In the genomic region with DNA sequence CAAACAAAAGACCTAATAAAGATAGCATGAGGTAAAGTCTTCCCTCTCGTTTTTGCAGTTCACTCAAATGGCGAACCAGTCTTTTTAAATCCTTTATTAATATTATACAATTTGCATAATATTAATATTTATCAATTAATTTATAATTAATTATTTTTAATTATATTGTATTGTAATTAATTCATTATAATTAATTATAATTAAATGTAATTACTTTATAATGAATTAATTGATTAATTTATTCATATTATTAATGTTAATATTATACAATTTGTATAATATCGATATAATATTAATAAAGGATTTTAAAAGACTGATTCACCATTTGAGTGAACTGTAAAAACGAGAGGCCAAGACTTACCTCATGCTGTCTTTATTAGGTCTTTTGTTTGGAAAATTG, we compare ENCODE assay signal across 34 cellular contexts.
"Had no signal": no experiment of that assay in that cellular context is flagged by ENCODE, and none has a peak within 500 bp of the region (broad histone marks: within the 10 kb centered on the region; RNA-seq: fewer than 3 reads in every experiment).

No MANE protein-coding gene starts in this region.

- H3K27me3 Mint-ChIP-seq: activated B cell treated with CpG ODN at 0.5 μM for 24 hours; activated CD8-positive, alpha-beta memory T cell treated with anti-CD3 and anti-CD28 coated beads, Interleukin-2, amount 10 ng/mL, durations not matched to agents 7 days and 5 days; activated naive CD4-positive, alpha-beta T cell treated with anti-CD3 and anti-CD28 coated beads, Interleukin-2, amount 10 ng/mL, durations not matched to agents 7 days and 5 days; activated naive CD8-positive, alpha-beta T cell treated with anti-CD3 and anti-CD28 coated beads, Interleukin-2, amount 10 ng/mL, durations not matched to agents 7 days and 5 days; brain; dendritic cell treated with granulocyte-macrophage colony-stimulating factor and Interleukin-4, amounts not matched to agents 40 ng/mL and 50 ng/mL, for 4 days; effector memory CD8-positive, alpha-beta T cell had no signal

- FAIRE-seq: endothelial cell of umbilical vein had no signal

- H3K9me3 ChIP-seq: ascending aorta, breast epithelium, esophagus squamous epithelium had no signal

- H3K36me3 Mint-ChIP-seq: activated CD8-positive, alpha-beta memory T cell treated with anti-CD3 and anti-CD28 coated beads, Interleukin-2, amount 10 ng/mL, durations not matched to agents 7 days and 5 days; activated naive CD4-positive, alpha-beta T cell treated with anti-CD3 and anti-CD28 coated beads, Interleukin-2, amount 10 ng/mL, durations not matched to agents 7 days and 5 days; activated naive CD4-positive, alpha-beta T cell treated with anti-CD3 and anti-CD28 coated beads, Interleukin-2, amount 50 U/mL, for 72 hours; activated naive CD8-positive, alpha-beta T cell treated with anti-CD3 and anti-CD28 coated beads, Interleukin-2, amount 10 ng/mL, durations not matched to agents 7 days and 5 days; brain had no signal

- H3K27ac Mint-ChIP-seq: activated B cell treated with CpG ODN at 0.5 μM for 24 hours; activated CD8-positive, alpha-beta memory T cell treated with anti-CD3 and anti-CD28 coated beads, Interleukin-2, amount 10 ng/mL, durations not matched to agents 7 days and 5 days; activated CD8-positive, alpha-beta T cell treated with anti-CD3 and anti-CD28 coated beads, Interleukin-2, amount 10 ng/mL, durations not matched to agents 7 days and 5 days; activated naive CD4-positive, alpha-beta T cell treated with anti-CD3 and anti-CD28 coated beads, Interleukin-2, amount 10 ng/mL, durations not matched to agents 7 days and 5 days; activated naive CD4-positive, alpha-beta T cell treated with anti-CD3 and anti-CD28 coated beads, Interleukin-2, amount 50 U/mL, for 72 hours; activated naive CD8-positive, alpha-beta T cell treated with anti-CD3 and anti-CD28 coated beads, Interleukin-2, amount 10 ng/mL, durations not matched to agents 7 days and 5 days; activated T-helper 1 cell treated with anti-CD3 and anti-CD28 coated beads, Interleukin-12 subunit alpha, Interleukin-12 subunit beta, Interleukin-2, Interleukin-4 antibody, amounts not matched to agents 30 ng/mL and 10 ng/mL and 1 ng/mL, durations not matched to agents 14 hours and 24 hours and 36 hours; brain; dendritic cell treated with granulocyte-macrophage colony-stimulating factor and Interleukin-4, amounts not matched to agents 40 ng/mL and 50 ng/mL, for 4 days; effector memory CD8-positive, alpha-beta T cell had no signal

- H3K9me3 Mint-ChIP-seq: activated naive CD8-positive, alpha-beta T cell treated with anti-CD3 and anti-CD28 coated beads, Interleukin-2, amount 10 ng/mL, durations not matched to agents 7 days and 5 days; brain; dendritic cell treated with granulocyte-macrophage colony-stimulating factor and Interleukin-4, amounts not matched to agents 40 ng/mL and 50 ng/mL, for 4 days had no signal

- H3K4me1 ChIP-seq: ascending aorta, breast epithelium, esophagus squamous epithelium had no signal

- ATAC-seq: activated CD4-positive, CD25-positive, alpha-beta regulatory T cell treated with anti-CD3 and anti-CD28 coated beads, Interleukin-2, amount 50 U/mL, for 24 hours; activated CD8-positive, alpha-beta memory T cell treated with anti-CD3 and anti-CD28 coated beads, Interleukin-2, amount 10 ng/mL, durations not matched to agents 7 days and 5 days; activated CD8-positive, alpha-beta T cell treated with anti-CD3 and anti-CD28 coated beads, Interleukin-2, amount 10 ng/mL, durations not matched to agents 7 days and 5 days; activated naive CD4-positive, alpha-beta T cell treated with anti-CD3 and anti-CD28 coated beads, Interleukin-2, amount 50 U/mL, for 72 hours; effector memory CD8-positive, alpha-beta T cell had no signal

- H3K4me3 ChIP-seq: ascending aorta, breast epithelium, cardiac muscle cell, coronary artery, dorsolateral prefrontal cortex, esophagus squamous epithelium had no signal

- H3K27me3 ChIP-seq: ascending aorta, breast epithelium, cardiac muscle cell, dorsolateral prefrontal cortex, esophagus squamous epithelium had no signal

- DNase-seq: activated B cell treated with CpG ODN at 0.5 μM for 24 hours; activated CD4-positive, alpha-beta T cell treated with anti-CD3 and anti-CD28 coated beads for 48 hours; activated CD4-positive, alpha-beta T cell treated with anti-CD3 and anti-CD28 coated beads, Interleukin-2, amount 50 U/mL, for 1 hour; activated CD4-positive, alpha-beta T cell treated with anti-CD3 and anti-CD28 coated beads, Interleukin-2, amount 50 U/mL, for 48 hours; activated CD8-positive, alpha-beta memory T cell treated with anti-CD3 and anti-CD28 coated beads, Interleukin-2, amount 10 ng/mL, durations not matched to agents 7 days and 5 days; activated CD8-positive, alpha-beta memory T cell treated with anti-CD3 and anti-CD28 coated beads, Interleukin-2, amount 50 U/mL, for 4 hours; activated CD8-positive, alpha-beta T cell treated with anti-CD3 and anti-CD28 coated beads, Interleukin-2, amount 10 ng/mL, durations not matched to agents 7 days and 5 days; activated gamma-delta T cell; activated naive CD4-positive, alpha-beta T cell; activated naive CD4-positive, alpha-beta T cell treated with anti-CD3 and anti-CD28 coated beads, Interleukin-2, amount 10 ng/mL, durations not matched to agents 7 days and 5 days; activated naive CD8-positive, alpha-beta T cell treated with anti-CD3 and anti-CD28 coated beads, Interleukin-2, amount 10 ng/mL, durations not matched to agents 7 days and 5 days; activated T-cell treated with anti-CD3 and anti-CD28 coated beads, Interleukin-2, amount 50 U/mL, for 1 hour; activated T-cell treated with anti-CD3 and anti-CD28 coated beads, Interleukin-2, amount 50 U/mL, for 48 hours; central memory CD4-positive, alpha-beta T cell; cerebellar nuclear complex; dorsolateral prefrontal cortex; effector CD4-positive, alpha-beta T cell; effector memory CD8-positive, alpha-beta T cell; esophagus squamous epithelium; foreskin melanocyte; head of caudate nucleus; T-helper 2 cell had no signal

- H3K4me3 Mint-ChIP-seq: activated B cell treated with CpG ODN at 0.5 μM for 24 hours; activated CD8-positive, alpha-beta memory T cell treated with anti-CD3 and anti-CD28 coated beads, Interleukin-2, amount 10 ng/mL, durations not matched to agents 7 days and 5 days; activated CD8-positive, alpha-beta T cell treated with anti-CD3 and anti-CD28 coated beads, Interleukin-2, amount 10 ng/mL, durations not matched to agents 7 days and 5 days; activated naive CD4-positive, alpha-beta T cell treated with anti-CD3 and anti-CD28 coated beads, Interleukin-2, amount 10 ng/mL, durations not matched to agents 7 days and 5 days; activated naive CD8-positive, alpha-beta T cell treated with anti-CD3 and anti-CD28 coated beads, Interleukin-2, amount 10 ng/mL, durations not matched to agents 7 days and 5 days; activated T-helper 1 cell treated with anti-CD3 and anti-CD28 coated beads, Interleukin-12 subunit alpha, Interleukin-12 subunit beta, Interleukin-2, Interleukin-4 antibody, amounts not matched to agents 30 ng/mL and 10 ng/mL and 1 ng/mL, durations not matched to agents 14 hours and 24 hours and 36 hours; brain; dendritic cell treated with granulocyte-macrophage colony-stimulating factor and Interleukin-4, amounts not matched to agents 40 ng/mL and 50 ng/mL, for 4 days; effector memory CD8-positive, alpha-beta T cell had no signal

- H3K36me3 ChIP-seq: ascending aorta, breast epithelium, cardiac muscle cell, esophagus squamous epithelium had no signal

- H3K4me1 Mint-ChIP-seq: activated B cell treated with CpG ODN at 0.5 μM for 24 hours; activated CD8-positive, alpha-beta memory T cell treated with anti-CD3 and anti-CD28 coated beads, Interleukin-2, amount 10 ng/mL, durations not matched to agents 7 days and 5 days; activated naive CD4-positive, alpha-beta T cell treated with anti-CD3 and anti-CD28 coated beads, Interleukin-2, amount 10 ng/mL, durations not matched to agents 7 days and 5 days; activated naive CD8-positive, alpha-beta T cell treated with anti-CD3 and anti-CD28 coated beads, Interleukin-2, amount 10 ng/mL, durations not matched to agents 7 days and 5 days; brain had no signal

- H3K27ac ChIP-seq: ascending aorta, breast epithelium, cardiac muscle cell, coronary artery, dorsolateral prefrontal cortex, epithelial cell of prostate, esophagus squamous epithelium, VCaP had no signal
